8 cellular contexts compared by ENCODE assay signal in the genomic region with DNA sequence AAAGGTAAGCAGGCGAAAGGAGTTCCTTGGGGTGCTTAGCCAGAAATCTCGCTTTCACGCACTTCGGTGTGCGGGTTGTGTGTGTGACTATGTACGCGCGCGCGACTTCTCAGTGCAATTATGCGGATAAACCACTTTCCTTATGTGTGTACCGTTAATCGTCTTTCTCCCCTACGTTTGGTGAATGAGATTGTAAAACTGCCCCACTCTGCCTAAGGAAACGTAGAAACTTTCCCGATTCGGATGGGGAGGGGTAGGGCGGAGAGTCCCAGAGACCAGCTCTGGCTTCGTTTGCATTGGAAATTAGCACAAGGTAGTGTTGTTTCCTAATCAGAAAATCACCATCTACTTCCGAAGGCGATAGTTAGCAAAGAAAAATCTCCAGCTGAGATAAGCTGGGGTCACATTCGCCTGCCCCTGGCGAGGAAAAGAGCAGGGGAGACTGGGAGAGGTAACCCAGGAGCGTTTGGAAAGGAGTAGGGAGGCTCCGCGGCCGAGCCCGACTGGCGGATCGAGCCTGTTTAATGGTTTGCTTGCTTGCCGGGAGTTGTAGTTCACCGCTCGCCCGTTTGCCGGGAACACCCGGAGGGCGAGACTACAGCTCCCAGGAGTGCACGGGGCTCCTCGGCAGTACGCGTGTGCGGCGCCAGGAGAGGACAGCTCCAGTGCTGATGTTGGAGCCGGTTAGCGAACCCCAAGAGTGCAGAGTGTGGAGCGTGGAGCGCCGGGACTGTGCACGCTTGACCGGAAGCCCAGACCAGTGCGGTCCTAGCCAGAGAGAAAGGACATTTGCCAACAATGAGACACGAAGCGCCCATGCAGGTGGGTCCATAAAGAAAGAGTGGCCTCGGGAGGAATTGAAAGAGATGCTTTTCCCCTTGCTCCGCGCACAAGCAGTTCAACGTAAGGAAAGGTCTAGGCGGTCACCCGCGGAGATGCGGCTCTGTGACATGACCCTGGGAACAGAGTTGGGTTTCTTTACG. TPM values are rescaled to one million over a fixed set of nuclear protein-coding genes. Genes with fewer than 3 reads are reported as not detected.
DNase-seq lines count a peak whose midpoint lies in the region; ATAC-seq and TF ChIP-seq lines count a peak whose summit lies in the region.

A gene with protein sequence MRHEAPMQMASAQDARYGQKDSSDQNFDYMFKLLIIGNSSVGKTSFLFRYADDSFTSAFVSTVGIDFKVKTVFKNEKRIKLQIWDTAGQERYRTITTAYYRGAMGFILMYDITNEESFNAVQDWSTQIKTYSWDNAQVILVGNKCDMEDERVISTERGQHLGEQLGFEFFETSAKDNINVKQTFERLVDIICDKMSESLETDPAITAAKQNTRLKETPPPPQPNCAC (plus strand): TSS at position 665 of the 983 bp plus-strand sequence. CDS start 134 bp downstream, at position 799.

- no peak within 1 kb of the TSS for H3K27ac Mint-ChIP-seq in naive thymus-derived CD4-positive, alpha-beta T cell

- H3K27ac ChIP-seq in HL-60 (replicated peaks) = peak within 1 kb of the TSS; percentile 36; the same call in 1 of the 2 replicates
- no peak within 1 kb of the TSS for H3K27ac ChIP-seq in naive thymus-derived CD4-positive, alpha-beta T cell (ENCODE audit: low read depth, low read length)

- no peaks in the 10 kb centered on the region for H3K36me3 ChIP-seq in naive thymus-derived CD4-positive, alpha-beta T cell (ENCODE audit: control insufficient read depth in 2 of 3, insufficient read depth in 3 of 3, low read length in 3 of 3)

- DNase-seq in DMS 273 treated with DMSO at 0.1 percent for 48 hours (lab: John Stamatoyannopoulos, UW) = peak; percentile 85
- peak; percentile 52 to 88 for DNase-seq in HL-60 (ENCODE audit: low read depth in 1 of 2, low spot score in 1 of 2)
- peak; percentile 81 for DNase-seq in NCI-H82 treated with DMSO at 0.1 percent for 48 hours (lab: John Stamatoyannopoulos, UW; ENCODE audit: unreplicated experiment)
- peak; percentile 1 for DNase-seq in activated effector memory CD4-positive, alpha-beta T cell treated with Interleukin-2 at 50 U/mL for 16 hours
- DNase-seq in fibroblast of villous mesenchyme (ENCODE audit: low read depth) = peak; percentile 91
- DNase-seq in naive thymus-derived CD4-positive, alpha-beta T cell = peak in 6 of 9 donors; percentile 11 to 54 (median 22)
- DNase-seq in stromal cell of bone marrow (ENCODE audit: low read depth) = peak; percentile 84

- CTCF ChIA-PET in naive thymus-derived CD4-positive, alpha-beta T cell (lab: Charles Lee) = interaction anchor here (0.6 kb wide), 1 partner anchor 33 kb away, joined by 3 read pairs; no protein-coding TSS in a partner anchor

- no peaks in the 10 kb centered on the region for H3K27me3 ChIP-seq in HL-60 (ENCODE audit: insufficient read depth, poor library complexity, severe bottlenecking)
- peaks cover 0 to 3% of the 10 kb centered on the region in 2 donors for H3K27me3 ChIP-seq in naive thymus-derived CD4-positive, alpha-beta T cell (ENCODE audit: control insufficient read depth in 2 of 2, insufficient read depth in 2 of 2, low read length in 2 of 2)

- POLR2A ChIA-PET in naive thymus-derived CD4-positive, alpha-beta T cell (lab: Charles Lee) = no interaction called here

- H3K9me3 Mint-ChIP-seq in naive thymus-derived CD4-positive, alpha-beta T cell = peaks cover 0 to 11% (median 0%) of the 10 kb centered on the region in 11 donors

- peaks cover 15 to 28% (median 19%) of the 10 kb centered on the region in 7 donors for H3K4me1 Mint-ChIP-seq in naive thymus-derived CD4-positive, alpha-beta T cell

- H3K4me3 ChIP-seq in HL-60 (replicated peaks; ENCODE audit: insufficient read depth, low read length) = peak within 1 kb of the TSS; percentile 72
- H3K4me3 ChIP-seq in fibroblast of villous mesenchyme (ENCODE audit: low read depth, low read length) = peak within 1 kb of the TSS; percentile 56
- peak within 1 kb of the TSS; percentile 14 for H3K4me3 ChIP-seq in naive thymus-derived CD4-positive, alpha-beta T cell (ENCODE audit: low read length)

- H3K36me3 Mint-ChIP-seq in naive thymus-derived CD4-positive, alpha-beta T cell = peaks cover 0 to 9% (median 0%) of the 10 kb centered on the region in 5 donors

- peak within 1 kb of the TSS; percentile 56 to 83 (median 77) for H3K4me3 Mint-ChIP-seq in naive thymus-derived CD4-positive, alpha-beta T cell

- no peaks in the 10 kb centered on the region for H3K4me1 ChIP-seq in naive thymus-derived CD4-positive, alpha-beta T cell (ENCODE audit: control insufficient read depth in 2 of 2, insufficient read depth in 2 of 2, low read length in 2 of 2)

- ATAC-seq in GM21381 (IDR thresholded peaks at IDR 0.05; ENCODE audit: unreplicated experiment) = peak; percentile 100
- ATAC-seq in naive thymus-derived CD4-positive, alpha-beta T cell = peak; percentile 99

- no peaks in the 10 kb centered on the region for H3K9me3 ChIP-seq in naive thymus-derived CD4-positive, alpha-beta T cell (ENCODE audit: control insufficient read depth in 2 of 3, low read length in 3 of 3)

- intact Hi-C loops in naive thymus-derived CD4-positive, alpha-beta T cell (cut with micrococcal nuclease) = no loop called here

- H3K27me3 Mint-ChIP-seq in naive thymus-derived CD4-positive, alpha-beta T cell = peaks cover 39 to 64% (median 51%) of the 10 kb centered on the region in 5 donors

- no peak for TF ChIP-seq CTCF in HL-60 (IDR thresholded peaks at IDR 0.05; ENCODE audit: insufficient read depth, low read length)
- TF ChIP-seq CTCF in fibroblast of villous mesenchyme (IDR thresholded peaks at IDR 0.05; ENCODE audit: insufficient read depth, low read depth, low read length) = no peak

RNA-seq across cellular contexts. Expression of the gene that starts here (rescaled TPM):
- total RNA-seq in fibroblast of villous mesenchyme = not detected in 2 replicates
- total RNA-seq in naive thymus-derived CD4-positive, alpha-beta T cell = not detected
- not detected for polyA plus RNA-seq in naive thymus-derived CD4-positive, alpha-beta T cell

Comparison
In these comparisons a context has a peak if more than half of its experiments do, and no peak if none do; other contexts are left out.
1. Peak in DNase-seq and H3K4me3 ChIP-seq in fibroblast of villous mesenchyme; RNA of the gene not detected or under 1 TPM.
2. Peak in DNase-seq, ATAC-seq and H3K4me3 ChIP-seq in naive thymus-derived CD4-positive, alpha-beta T cell; RNA of the gene not detected or under 1 TPM.
3. DNase-seq: peak in every context shown above with its lines; median percentile 91 in fibroblast of villous mesenchyme; 85 in DMS 273 treated with DMSO at 0.1 percent for 48 hours; 84 in stromal cell of bone marrow; 81 in NCI-H82 treated with DMSO at 0.1 percent for 48 hours; 70 in HL-60; 22 in naive thymus-derived CD4-positive, alpha-beta T cell; 1 in activated effector memory CD4-positive, alpha-beta T cell treated with Interleukin-2 at 50 U/mL for 16 hours.
4. H3K4me3 ChIP-seq: peak in every context shown above with its lines; median percentile 72 in HL-60; 56 in fibroblast of villous mesenchyme; 14 in naive thymus-derived CD4-positive, alpha-beta T cell.